ENCODE assay signal across 8 cellular contexts in genomic region chr6:17705778-17706579, GRCh38. TPM values are rescaled to one million over a fixed set of nuclear protein-coding genes. Genes with fewer than 3 reads are reported as not detected.
DNase-seq lines count a peak whose midpoint lies in the region; ATAC-seq and TF ChIP-seq lines count a peak whose summit lies in the region.

No MANE protein-coding gene starts in this region.

- H3K27me3 Mint-ChIP-seq in dendritic cell treated with granulocyte-macrophage colony-stimulating factor and Interleukin-4, amounts not matched to agents 40 ng/mL and 50 ng/mL, for 4 days = no peaks in the 10 kb centered on the region

- peak overlapping the region; percentile 93 for H3K27ac Mint-ChIP-seq in dendritic cell treated with granulocyte-macrophage colony-stimulating factor and Interleukin-4, amounts not matched to agents 40 ng/mL and 50 ng/mL, for 4 days

- peaks cover 48% of the 10 kb centered on the region for H3K4me1 ChIP-seq in lower lobe of right lung

- ATAC-seq in GM18505 (IDR thresholded peaks at IDR 0.05; ENCODE audit: unreplicated experiment) (peak; percentile 63), HG02943 (IDR thresholded peaks at IDR 0.05; ENCODE audit: low read depth, unreplicated experiment) (peak; percentile 53), lower lobe of right lung (peak; percentile 84 to 86)

- H3K4me3 ChIP-seq in lower lobe of right lung = peak overlapping the region; percentile 91

- TF ChIP-seq POLR2A in GM18505 (IDR thresholded peaks at IDR 0.05; ENCODE audit: borderline replicate concordance, extremely low read depth, insufficient read depth, insufficient read length) = peak; percentile 74

- H3K27me3 ChIP-seq in lower lobe of right lung (ENCODE audit: low read depth) = no peaks in the 10 kb centered on the region

- H3K27ac ChIP-seq in lower lobe of right lung = peak overlapping the region; percentile 100

- H3K9me3 ChIP-seq in lower lobe of right lung = no peaks in the 10 kb centered on the region

- H3K4me1 Mint-ChIP-seq in dendritic cell treated with granulocyte-macrophage colony-stimulating factor and Interleukin-4, amounts not matched to agents 40 ng/mL and 50 ng/mL, for 4 days (ENCODE audit: low read depth) = peaks cover 44% of the 10 kb centered on the region

- H3K9me3 Mint-ChIP-seq in dendritic cell treated with granulocyte-macrophage colony-stimulating factor and Interleukin-4, amounts not matched to agents 40 ng/mL and 50 ng/mL, for 4 days = no peaks in the 10 kb centered on the region

- intact Hi-C loops in dendritic cell treated with granulocyte-macrophage colony-stimulating factor and Interleukin-4, amounts not matched to agents 40 ng/mL and 50 ng/mL, for 4 days (cut with micrococcal nuclease) = loop anchor here (10.0 kb wide), 1 partner anchor 449 kb away; the partner anchor contains the start of genes KDM1B and TPMT
- intact Hi-C loops in lower lobe of right lung (cut with DNase I) = no loop called here

- peaks cover 16% of the 10 kb centered on the region for H3K36me3 Mint-ChIP-seq in dendritic cell treated with granulocyte-macrophage colony-stimulating factor and Interleukin-4, amounts not matched to agents 40 ng/mL and 50 ng/mL, for 4 days (ENCODE audit: low read depth)

- TF ChIP-seq CTCF in lower lobe of right lung (IDR thresholded peaks at IDR 0.05) = no peak

- peak overlapping the region; percentile 91 for H3K4me3 Mint-ChIP-seq in dendritic cell treated with granulocyte-macrophage colony-stimulating factor and Interleukin-4, amounts not matched to agents 40 ng/mL and 50 ng/mL, for 4 days

- H3K36me3 ChIP-seq in lower lobe of right lung = no peaks in the 10 kb centered on the region

- DNase-seq in 8988T = peak; percentile 37
- peak; percentile 57 for DNase-seq in NCI-H2196 (lab: John Stamatoyannopoulos, UW; ENCODE audit: unreplicated experiment)
- peak; percentile 81 to 89 for DNase-seq in activated CD4-positive, alpha-beta T cell treated with anti-CD3 and anti-CD28 coated beads for 4 hours
- DNase-seq in lower lobe of right lung = peak; percentile 78
- DNase-seq in stimulated activated CD8-positive, alpha-beta memory T cell treated with anti-CD3 and anti-CD28 coated beads, Interleukin-12 subunit alpha, Interleukin-12 subunit beta, amount 100 ng/mL, for 4 hours (ENCODE audit: low read depth) = peak; percentile 79

RNA-seq across cellular contexts. Expression of gene NUP153, which starts 0.7 kb away (rescaled TPM):
- 30.5 TPM for total RNA-seq in lower lobe of right lung

Comparison
In these comparisons a context has a peak if more than half of its experiments do, and no peak if none do; other contexts are left out.
1. Peak in every context shown above with its lines: DNase-seq, ATAC-seq, H3K4me3 ChIP-seq and H3K27ac ChIP-seq.